1 cellular context compared by ENCODE assay signal in the genomic region with DNA sequence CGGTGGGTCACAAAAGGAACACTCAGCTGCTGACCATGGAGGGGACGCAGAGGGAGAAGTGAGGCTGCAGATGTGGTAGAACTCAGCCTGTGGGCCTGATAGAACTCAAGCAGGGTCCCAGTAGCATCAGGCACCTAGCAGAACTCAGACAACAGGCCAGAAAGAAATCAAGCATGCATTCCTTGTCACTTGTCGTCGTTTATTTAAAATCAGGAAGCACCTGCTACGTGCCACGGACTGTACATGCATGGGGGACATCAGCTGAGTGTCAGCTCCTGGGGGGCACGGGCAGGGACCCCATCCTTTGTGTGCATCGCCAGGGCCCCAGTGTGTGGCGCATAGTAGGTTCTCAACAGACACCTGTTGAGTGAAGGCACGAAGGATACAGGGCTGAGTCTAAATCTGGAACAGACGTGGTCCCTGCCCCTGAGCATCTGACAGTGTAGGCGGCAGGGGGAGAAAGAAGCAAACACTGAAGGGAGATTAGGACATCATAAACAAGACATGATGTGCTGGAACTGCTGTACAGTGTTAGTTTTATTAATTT.
TF ChIP-seq lines count a peak whose summit lies in the region.

No MANE protein-coding gene starts in this region.

TF ChIP-seq in HEK293, 187 proteins besides CTCF, POLR2A, EP300 and RAD21 (continued from another document):
- no peak for TF ChIP-seq ZNF571 (tag by site-specific recombination; IDR thresholded peaks at IDR 0.05)
- TF ChIP-seq FEZF1 (tag by site-specific recombination; IDR thresholded peaks at IDR 0.05), result no peak
- no peak for TF ChIP-seq KLF16 (tag by site-specific recombination; IDR thresholded peaks at IDR 0.05)
- no peak for TF ChIP-seq BCL11B (tag by site-specific recombination; IDR thresholded peaks at IDR 0.05; ENCODE audit: low read depth)
